In the genomic region with DNA sequence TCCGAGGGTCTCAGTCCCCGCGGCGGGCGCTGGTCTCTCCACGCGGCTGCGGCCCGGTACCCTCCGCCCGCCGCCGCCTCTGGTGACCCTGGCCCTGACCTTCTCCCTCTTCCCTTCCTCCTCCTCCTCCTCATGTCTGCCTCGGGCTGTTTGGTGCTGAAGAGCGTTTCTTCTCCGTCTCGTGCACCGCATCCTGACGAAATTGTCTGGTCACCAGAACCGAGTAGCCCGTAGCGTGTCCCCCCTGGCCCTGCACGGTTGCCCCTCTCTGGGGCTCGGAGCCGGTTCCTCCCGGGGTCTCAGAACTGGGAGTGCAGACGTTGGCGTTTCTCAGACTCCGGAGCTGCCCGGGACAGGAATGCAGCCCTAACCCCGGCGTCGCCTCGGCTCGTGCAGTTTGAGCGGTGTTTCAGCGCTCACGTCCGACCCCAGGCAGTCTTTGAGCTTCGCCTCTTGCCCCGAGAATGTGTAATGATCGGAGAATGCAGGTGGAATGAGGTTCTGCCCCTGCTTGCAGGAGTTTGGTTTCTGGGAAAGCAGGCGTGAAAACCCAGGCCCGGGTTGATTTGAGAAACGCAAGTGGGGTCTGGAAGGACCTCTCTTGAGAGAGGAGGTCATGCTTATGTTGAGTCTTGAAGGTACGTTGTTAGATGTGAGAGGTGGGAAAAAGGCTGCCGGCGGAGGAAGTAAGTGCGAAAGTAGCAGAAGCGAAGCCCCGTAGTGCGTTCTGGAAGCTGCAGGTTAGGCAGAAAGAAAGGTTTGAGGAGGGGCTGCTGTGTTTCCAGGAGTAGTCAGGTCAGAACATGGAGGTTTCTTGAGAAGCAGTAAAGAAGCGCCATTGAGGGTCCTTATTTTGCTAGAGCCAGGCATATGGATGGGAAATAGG, we compare ENCODE assay signal across 8 cellular contexts.
DNase-seq lines count a peak whose midpoint lies in the region; ATAC-seq and TF ChIP-seq lines count a peak whose summit lies in the region.

No MANE protein-coding gene starts in this region.

- peaks cover 40% of the 10 kb centered on the region for H4K20me1 ChIP-seq in DOHH2 (ENCODE audit: control insufficient read depth, insufficient read depth, low read depth, low read length)
- peaks cover 34% of the 10 kb centered on the region for H4K20me1 ChIP-seq in MM.1S (ENCODE audit: insufficient read depth, low read length)

- H3K27me3 ChIP-seq in DOHH2 (ENCODE audit: control insufficient read depth, low read length) (no peaks in the 10 kb centered on the region), MM.1S (replicated peaks; ENCODE audit: insufficient read depth, low read length) (0 out of 2 replicates have a peak, but pooled peaks cover 10% of the 10 kb centered on the region)

- no peak for TF ChIP-seq CTCF in DOHH2 (IDR thresholded peaks at IDR 0.05; ENCODE audit: low read depth, low read length, poor library complexity, severe bottlenecking)
- TF ChIP-seq CTCF in MM.1S (IDR thresholded peaks at IDR 0.05; ENCODE audit: low read length) = no peak

- H3K79me2 ChIP-seq in DOHH2 (ENCODE audit: control insufficient read depth, low read length) (peaks cover 57% of the 10 kb centered on the region), MM.1S (ENCODE audit: low read length) (peaks cover 55% of the 10 kb centered on the region)

- peaks cover 83% of the 10 kb centered on the region for H3K4me1 Mint-ChIP-seq in stimulated activated memory B cell treated with anti-CD40 and anti-IgM and Interleukin-4, amounts not matched to agents 10 μg/mL and 1 μg/mL and 100 μg/mL, for 72 hours

- H3K36me3 Mint-ChIP-seq in stimulated activated memory B cell treated with anti-CD40 and anti-IgM and Interleukin-4, amounts not matched to agents 10 μg/mL and 1 μg/mL and 100 μg/mL, for 72 hours = peaks cover 13% of the 10 kb centered on the region

- H3K27ac ChIP-seq in DOHH2 (ENCODE audit: low read depth, low read length) (peak overlapping the region; percentile 45), MM.1S (ENCODE audit: low read length) (no peak overlapping the region), angular gyrus (ENCODE audit: low read depth, low read length) (peak overlapping the region; percentile 55)

- H3K4me3 ChIP-seq in DOHH2 (ENCODE audit: low read length) (peak overlapping the region; percentile 98), MM.1S (ENCODE audit: low read length) (peak overlapping the region; percentile 80)

- no peaks in the 10 kb centered on the region for H3K27me3 Mint-ChIP-seq in stimulated activated memory B cell treated with anti-CD40 and anti-IgM and Interleukin-4, amounts not matched to agents 10 μg/mL and 1 μg/mL and 100 μg/mL, for 72 hours

- H3K4me2 ChIP-seq in DOHH2 (ENCODE audit: low read length) (peak overlapping the region; percentile 83), MM.1S (ENCODE audit: low read depth, low read length) (peak overlapping the region; percentile 90)

- DNase-seq in MM.1S = peak; percentile 29
- peak; percentile 91 for DNase-seq in islet precursor cell
- DNase-seq in inferior parietal cortex (ENCODE audit: extremely low spot score) = no peak
- no peak for DNase-seq in MV-4-11 (lab: John Stamatoyannopoulos, UW)

- no peaks in the 10 kb centered on the region for H3K9me2 ChIP-seq in DOHH2 (replicated peaks; ENCODE audit: control insufficient read depth, low read length)
- H3K9me2 ChIP-seq in MM.1S (replicated peaks; ENCODE audit: insufficient read depth, low read length) = no peaks in the 10 kb centered on the region

- peak overlapping the region; percentile 79 for H3K27ac Mint-ChIP-seq in stimulated activated memory B cell treated with anti-CD40 and anti-IgM and Interleukin-4, amounts not matched to agents 10 μg/mL and 1 μg/mL and 100 μg/mL, for 72 hours

- peak overlapping the region; percentile 55; the same call in 1 of the 2 replicates for H2AFZ ChIP-seq in MM.1S (ENCODE audit: low read length)

- H3K36me3 ChIP-seq in DOHH2 (ENCODE audit: control insufficient read depth, low read length) (peaks cover 47% of the 10 kb centered on the region), MM.1S (replicated peaks; ENCODE audit: insufficient read depth, low read length) (no peaks in the 10 kb centered on the region)

- ATAC-seq in GM21528 (IDR thresholded peaks at IDR 0.05; ENCODE audit: low FRiP score, unreplicated experiment) = peak; percentile 4
- ATAC-seq in stimulated activated memory B cell treated with anti-CD40 and anti-IgM and Interleukin-4, amounts not matched to agents 10 μg/mL and 1 μg/mL and 100 μg/mL, for 72 hours = no peak

- H3K4me1 ChIP-seq in DOHH2 (ENCODE audit: control insufficient read depth, low read length) = peaks cover 60% of the 10 kb centered on the region
- H3K4me1 ChIP-seq in MM.1S (ENCODE audit: low read length) = peaks cover 7% of the 10 kb centered on the region

- no peaks in the 10 kb centered on the region for H3K9me3 Mint-ChIP-seq in stimulated activated memory B cell treated with anti-CD40 and anti-IgM and Interleukin-4, amounts not matched to agents 10 μg/mL and 1 μg/mL and 100 μg/mL, for 72 hours

- H3K9me3 ChIP-seq in DOHH2 (ENCODE audit: control insufficient read depth, insufficient read depth, low read length) (no peaks in the 10 kb centered on the region), MM.1S (replicated peaks; ENCODE audit: insufficient read depth, low read length) (no peaks in the 10 kb centered on the region)

- peak overlapping the region; percentile 77 for H3K9ac ChIP-seq in MM.1S (ENCODE audit: low read length)

- peak overlapping the region; percentile 91 for H3K4me3 Mint-ChIP-seq in stimulated activated memory B cell treated with anti-CD40 and anti-IgM and Interleukin-4, amounts not matched to agents 10 μg/mL and 1 μg/mL and 100 μg/mL, for 72 hours

- H3F3A ChIP-seq in DOHH2 (ENCODE audit: control insufficient read depth, insufficient read depth) = peaks cover 15% of the 10 kb centered on the region
- H3F3A ChIP-seq in MM.1S (ENCODE audit: insufficient read depth, low read length) = no peaks in the 10 kb centered on the region

Comparison
In these comparisons a context has a peak if more than half of its experiments do, and no peak if none do; other contexts are left out.
1. DNase-seq: peak in MM.1S (single experiment) and islet precursor cell (single experiment); none in inferior parietal cortex (single experiment) and MV-4-11 (single experiment).